ENCODE assay signal across 24 cellular contexts in genomic region chr6:55892749-55893357, GRCh38.
DNase-seq lines count a peak whose midpoint lies in the region; FAIRE-seq and TF ChIP-seq lines count a peak whose summit lies in the region.
"Had no signal": no experiment of that assay in that cellular context is flagged by ENCODE, and none has a peak within 500 bp of the region (broad histone marks: within the 10 kb centered on the region; RNA-seq: fewer than 3 reads in every experiment).

No MANE protein-coding gene starts in this region.

- peak; percentile 44 for FAIRE-seq in urothelium cell line (lab: Jason Lieb, UNC)
- FAIRE-seq: A204.1, GM18507, K562, RCC 7860 had no signal

- DNase-seq in EH (ENCODE audit: low read depth) (peak; percentile 16), HFF-Myc (ENCODE audit: extremely low read depth, low read depth) (peak; percentile 17), fibroblast of gingiva (ENCODE audit: low read depth) (peak; percentile 64), urothelium cell line (ENCODE audit: low spot score) (no peak), GM13977 (ENCODE audit: low spot score) (no peak), NCI-H524 (lab: John Stamatoyannopoulos, UW) (no peak), globus pallidus (ENCODE audit: low spot score) (no peak)
- DNase-seq: Caco-2; CD8-positive, alpha-beta T cell; DMS79; HCEC 1CT; Kasumi-1; NCI-H1092 treated with DMSO at 0.1 percent for 48 hours; NCI-H1436 treated with DMSO at 0.1 percent for 48 hours; NCI-H187 treated with DMSO at 0.1 percent for 48 hours; NCI-H2171 treated with DMSO at 0.1 percent for 48 hours; NCI-H345; NCI-H524 treated with DMSO at 0.1 percent for 48 hours; NCI-H774 had no signal

- H3K4me3 ChIP-seq in HFF-Myc (replicated peaks; ENCODE audit: low read depth, low read length), result no peak overlapping the region
- H3K4me3 ChIP-seq: GM23338, K562 had no signal

- in situ Hi-C loops in GM13977 (cut with MboI; ENCODE audit: low pct_unique_long_range_greater_than_20kb, low sequenced_read_pairs, unreplicated experiment), result loop anchor here (25.0 kb wide), 1 partner anchor 431 kb away; no protein-coding TSS in a partner anchor

- TF ChIP-seq CTCF in HFF-Myc (IDR thresholded peaks at IDR 0.05; ENCODE audit: low read depth, low read length, missing control alignments), result no peak
- TF ChIP-seq CTCF in GM13977 (IDR thresholded peaks at IDR 0.05; ENCODE audit: extremely low read depth, insufficient read depth, missing control alignments), result no peak

Comparison
In these comparisons a context has a peak if more than half of its experiments do, and no peak if none do; other contexts are left out.
1. DNase-seq: peak in EH (single experiment), HFF-Myc (single experiment) and fibroblast of gingiva (single experiment); none in urothelium cell line (single experiment), GM13977 (single experiment), NCI-H524 (0 of 2) and globus pallidus (single experiment).